In genomic region chr18:28174181-28174906, GRCh38 we compare ENCODE assay signal across 10 cellular contexts. TPM values are rescaled to one million over a fixed set of nuclear protein-coding genes. Genes with fewer than 3 reads are reported as not detected.
DNase-seq lines count a peak whose midpoint lies in the region; ATAC-seq and TF ChIP-seq lines count a peak whose summit lies in the region.
"Had no signal": no experiment of that assay in that cellular context is flagged by ENCODE, and none has a peak within 500 bp of the region (broad histone marks: within the 10 kb centered on the region; RNA-seq: fewer than 3 reads in every experiment).

No MANE protein-coding gene starts in this region.

- no peaks in the 10 kb centered on the region for H3K36me3 ChIP-seq in H7 (replicated peaks; ENCODE audit: control insufficient read depth, insufficient read depth, low read length)
- H3K36me3 ChIP-seq in OCI-LY3 (replicated peaks; ENCODE audit: low read depth, low read length) = no peaks in the 10 kb centered on the region
- no peaks in the 10 kb centered on the region for H3K36me3 ChIP-seq in heart right ventricle
- H3K36me3 ChIP-seq: SJCRH30 had no signal

- peaks cover 5% of the 10 kb centered on the region for H3K36me3 Mint-ChIP-seq in progenitor cell of endocrine pancreas (ENCODE audit: insufficient read depth)
- H3K36me3 Mint-ChIP-seq in activated naive CD4-positive, alpha-beta T cell treated with anti-CD3 and anti-CD28 coated beads, Interleukin-2, amount 10 ng/mL, durations not matched to agents 7 days and 5 days = peaks cover 10% of the 10 kb centered on the region

- CTCF ChIA-PET in activated naive CD4-positive, alpha-beta T cell treated with anti-CD3 and anti-CD28 coated beads, Interleukin-2, amount 10 ng/mL, durations not matched to agents 7 days and 5 days (lab: Charles Lee) = no interaction called here

- no peaks in the 10 kb centered on the region for H3K79me2 ChIP-seq in OCI-LY3 (ENCODE audit: low read length)

- intact Hi-C loops in heart right ventricle (cut with DNase I) = loop anchor here in 7 of 10 donors (5.0 to 10.0 kb wide), 6 partner anchors 47 to 210 kb away; no protein-coding TSS in a partner anchor

- peak in 7 of 8 donors; percentile 11 to 61 (median 50) for ATAC-seq in heart right ventricle
- ATAC-seq: activated CD8-positive, alpha-beta T cell treated with anti-CD3 and anti-CD28 coated beads for 36 hours had no signal

- peak overlapping the region; percentile 64 for H2AFZ ChIP-seq in OCI-LY3 (ENCODE audit: low read depth, low read length)

- peak overlapping the region; percentile 41; the same call in 1 of the 2 replicates for H3K9ac ChIP-seq in OCI-LY3 (ENCODE audit: low read length)

- H3K4me2 ChIP-seq in OCI-LY3 (ENCODE audit: low read length) = peak overlapping the region; percentile 73

- peak overlapping the region; percentile 94 for H3K4me3 Mint-ChIP-seq in progenitor cell of endocrine pancreas (ENCODE audit: low read depth)
- no peak overlapping the region for H3K4me3 Mint-ChIP-seq in activated naive CD4-positive, alpha-beta T cell treated with anti-CD3 and anti-CD28 coated beads, Interleukin-2, amount 10 ng/mL, durations not matched to agents 7 days and 5 days
- H3K4me3 Mint-ChIP-seq: activated CD8-positive, alpha-beta T cell treated with anti-CD3 and anti-CD28 coated beads for 36 hours had no signal

- peaks cover 8% of the 10 kb centered on the region; the same call in 1 of the 2 replicates for H3K27me3 ChIP-seq in H7 (ENCODE audit: control insufficient read depth, insufficient read depth, low read length)
- H3K27me3 ChIP-seq in OCI-LY3 (ENCODE audit: low read depth, low read length) = no peaks in the 10 kb centered on the region
- H3K27me3 ChIP-seq in heart right ventricle = peaks cover 0 to 63% (median 15%) of the 10 kb centered on the region in 7 donors
- H3K27me3 ChIP-seq: SJCRH30 had no signal

- 35 to 43% methylated on average over 8 of the region's 8 CpGs for WGBS in heart right ventricle, 2 donors

- H3K4me1 ChIP-seq in OCI-LY3 (ENCODE audit: low read length) = peaks cover 37% of the 10 kb centered on the region
- peaks cover 0 to 15% (median 8%) of the 10 kb centered on the region in 9 donors for H3K4me1 ChIP-seq in heart right ventricle
- H3K4me1 ChIP-seq: SJCRH30 had no signal

- peaks cover 41% of the 10 kb centered on the region for H3K4me1 Mint-ChIP-seq in progenitor cell of endocrine pancreas (ENCODE audit: low read depth)
- peaks cover 12% of the 10 kb centered on the region for H3K4me1 Mint-ChIP-seq in activated naive CD4-positive, alpha-beta T cell treated with anti-CD3 and anti-CD28 coated beads, Interleukin-2, amount 10 ng/mL, durations not matched to agents 7 days and 5 days

- no peaks in the 10 kb centered on the region for H4K20me1 ChIP-seq in OCI-LY3 (ENCODE audit: insufficient read depth, low read length)

- peak overlapping the region; percentile 21; the same call in 1 of the 2 replicates for H3K4me3 ChIP-seq in H7 (ENCODE audit: insufficient read depth, low read depth, low read length)
- peak overlapping the region; percentile 50 for H3K4me3 ChIP-seq in OCI-LY3 (ENCODE audit: low read length)
- peak overlapping the region; percentile 30 to 80 (median 67) for H3K4me3 ChIP-seq in heart right ventricle
- H3K4me3 ChIP-seq: SJCRH30 had no signal

- H3K9me3 Mint-ChIP-seq in progenitor cell of endocrine pancreas (ENCODE audit: low read depth) = no peaks in the 10 kb centered on the region
- no peaks in the 10 kb centered on the region for H3K9me3 Mint-ChIP-seq in activated naive CD4-positive, alpha-beta T cell treated with anti-CD3 and anti-CD28 coated beads, Interleukin-2, amount 10 ng/mL, durations not matched to agents 7 days and 5 days
- H3K9me3 Mint-ChIP-seq: activated CD8-positive, alpha-beta T cell treated with anti-CD3 and anti-CD28 coated beads for 36 hours had no signal

- peak overlapping the region; percentile 97 for H3K27ac Mint-ChIP-seq in progenitor cell of endocrine pancreas
- H3K27ac Mint-ChIP-seq in activated naive CD4-positive, alpha-beta T cell treated with anti-CD3 and anti-CD28 coated beads, Interleukin-2, amount 10 ng/mL, durations not matched to agents 7 days and 5 days = no peak overlapping the region
- H3K27ac Mint-ChIP-seq: activated CD8-positive, alpha-beta T cell treated with anti-CD3 and anti-CD28 coated beads for 36 hours had no signal

- no peaks in the 10 kb centered on the region for H3K27me3 Mint-ChIP-seq in progenitor cell of endocrine pancreas
- peaks cover 45% of the 10 kb centered on the region for H3K27me3 Mint-ChIP-seq in activated naive CD4-positive, alpha-beta T cell treated with anti-CD3 and anti-CD28 coated beads, Interleukin-2, amount 10 ng/mL, durations not matched to agents 7 days and 5 days

- H3K27ac ChIP-seq in OCI-LY3 (ENCODE audit: low read length) = peak overlapping the region; percentile 79
- peak overlapping the region; percentile 65 to 98 (median 88) for H3K27ac ChIP-seq in heart right ventricle
- H3K27ac ChIP-seq: SJCRH30 had no signal

- H3K9me3 ChIP-seq in OCI-LY3 (ENCODE audit: insufficient read depth, low read length) (no peaks in the 10 kb centered on the region; the same call in 1 of the 2 replicates), heart right ventricle (no peaks in the 10 kb centered on the region)
- H3K9me3 ChIP-seq: SJCRH30 had no signal

- no peak for TF ChIP-seq CTCF in OCI-LY3 (IDR thresholded peaks at IDR 0.05; ENCODE audit: low read depth, low read length)
- no peak for TF ChIP-seq CTCF in heart right ventricle (IDR thresholded peaks at IDR 0.05)
- no peak for TF ChIP-seq CTCF in progenitor cell of endocrine pancreas (IDR thresholded peaks at IDR 0.05; ENCODE audit: unreplicated experiment)

- DNase-seq in H7 = no peak
- no peak for DNase-seq in heart right ventricle
- no peak for DNase-seq in progenitor cell of endocrine pancreas (ENCODE audit: low spot score, unreplicated experiment)
- no peak for DNase-seq in DMS153 (lab: John Stamatoyannopoulos, UW)
- no peak for DNase-seq in activated naive CD4-positive, alpha-beta T cell treated with anti-CD3 and anti-CD28 coated beads, Interleukin-2, amount 10 ng/mL, durations not matched to agents 7 days and 5 days
- DNase-seq in amniotic stem cell (lab: John Stamatoyannopoulos, UW) = no peak
- DNase-seq: activated CD8-positive, alpha-beta T cell treated with anti-CD3 and anti-CD28 coated beads for 36 hours; NCI-H1694 treated with DMSO at 0.1 percent for 48 hours; SJCRH30 had no signal

RNA-seq across cellular contexts. Expression of gene CDH2, which starts 2.6 kb away (rescaled TPM):
- total RNA-seq in H7 (2014; rRNA removed; shearing (Covaris generic)) = 101 and 106 TPM in 2 replicates
- 100 to 1,000 TPM; 325 to 575 (median 518) TPM for total RNA-seq in heart right ventricle
- polyA plus RNA-seq in heart right ventricle = 100 to 1,000 TPM in 1 of 2 donors, 10 to 100 TPM in 1; 50.3 to 101 TPM
- total RNA-seq in progenitor cell of endocrine pancreas = 197 and 210 TPM in 2 replicates
